In genomic region chr22:44345872-44346271, GRCh38 we compare ENCODE assay signal across 25 cellular contexts. TPM values are rescaled to one million over a fixed set of nuclear protein-coding genes. Genes with fewer than 3 reads are reported as not detected.
"Had no signal": no experiment of that assay in that cellular context is flagged by ENCODE, and none has a peak within 500 bp of the region (broad histone marks: within the 10 kb centered on the region; RNA-seq: fewer than 3 reads in every experiment).

No MANE protein-coding gene starts in this region.

- H3K4me3 ChIP-seq: coronary artery, dorsolateral prefrontal cortex, esophagus squamous epithelium, gastrocnemius medialis, heart right ventricle, left lung, lower lobe of right lung, mucosa of descending colon had no signal

- DNase-seq: dermis blood vessel endothelial cell; dorsolateral prefrontal cortex; effector CD4-positive, alpha-beta T cell; effector memory CD8-positive, alpha-beta T cell; endodermal cell; erythroblast; esophagus squamous epithelium; foreskin fibroblast; foreskin melanocyte; gastrocnemius medialis; glutamatergic neuron; head of caudate nucleus; heart right ventricle; hippocampal formation; left cardiac atrium; left ventricle myocardium superior; lower lobe of right lung; mesenchymal stem cell; mucosa of descending colon; naive B cell had no signal

- H3K9me3 ChIP-seq: esophagus squamous epithelium, gastrocnemius medialis, heart right ventricle, left lung, lower lobe of right lung, mucosa of descending colon had no signal

- H3K4me1 ChIP-seq: gastrocnemius medialis had no signal

- ATAC-seq: effector memory CD8-positive, alpha-beta T cell; esophagus mucosa; gastrocnemius medialis; heart right ventricle; left cardiac atrium; left lung; left ventricle myocardium superior; lower lobe of right lung; mucosa of descending colon had no signal

- H3K4me1 Mint-ChIP-seq: naive B cell had no signal

- H3K27ac Mint-ChIP-seq: effector memory CD8-positive, alpha-beta T cell; endodermal cell; mesothelial cell of epicardium; naive B cell had no signal

- H3K27ac ChIP-seq: coronary artery, dorsolateral prefrontal cortex, epithelial cell of prostate, esophagus squamous epithelium, gastrocnemius medialis, heart right ventricle, left lung, lower lobe of right lung had no signal

- H3K4me3 Mint-ChIP-seq: effector memory CD8-positive, alpha-beta T cell; endodermal cell; mesothelial cell of epicardium; naive B cell had no signal

- H3K36me3 Mint-ChIP-seq: mesothelial cell of epicardium, naive B cell had no signal

- H3K9me3 Mint-ChIP-seq: effector memory CD8-positive, alpha-beta T cell; endodermal cell; mesothelial cell of epicardium; naive B cell had no signal

- H3K36me3 ChIP-seq: esophagus squamous epithelium, gastrocnemius medialis, heart right ventricle, left lung, lower lobe of right lung had no signal

RNA-seq across cellular contexts. Expression of gene SHISAL1, which starts 33.1 kb away (rescaled TPM):
- total RNA-seq: dermis blood vessel endothelial cell had no signal
